ENCODE assay signal across 8 cellular contexts in the genomic region with DNA sequence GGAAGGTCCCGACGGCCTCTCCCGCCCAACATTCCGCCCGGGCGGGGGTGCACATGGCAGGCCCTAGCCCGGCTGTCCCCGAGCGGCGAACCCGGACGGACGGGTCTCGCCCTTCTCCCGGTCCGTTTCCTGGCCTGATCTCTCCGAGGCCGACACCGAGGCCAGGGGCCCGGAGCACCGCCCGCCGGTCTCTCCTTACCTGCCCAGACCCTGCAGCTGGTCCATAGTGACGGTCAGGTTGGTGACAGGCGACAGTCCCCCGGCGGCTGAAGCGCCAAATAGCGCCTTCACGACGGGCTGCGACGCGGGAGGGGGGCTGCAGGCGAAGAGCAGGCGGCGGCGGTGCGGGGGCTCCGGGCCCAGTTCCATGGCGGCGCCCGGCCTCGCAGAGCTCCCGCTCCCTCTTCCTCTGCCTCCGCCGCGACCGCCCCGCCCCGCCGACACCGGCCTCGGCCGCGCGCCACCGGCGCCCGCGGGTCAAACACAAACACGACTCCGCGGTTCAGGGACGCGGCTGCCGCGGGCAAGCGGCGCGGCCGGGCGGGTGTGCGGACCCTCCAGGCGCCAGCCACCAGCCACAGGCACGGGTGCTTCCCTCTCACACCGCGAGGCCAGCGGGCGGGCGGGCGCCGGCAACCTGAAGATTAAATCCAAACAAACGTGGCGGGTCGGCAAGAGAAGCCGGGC. TPM values are rescaled to one million over a fixed set of nuclear protein-coding genes. Genes with fewer than 3 reads are reported as not detected.
DNase-seq lines count a peak whose midpoint lies in the region; ATAC-seq and TF ChIP-seq lines count a peak whose summit lies in the region.

No MANE protein-coding gene starts in this region.

- H3K4me2 ChIP-seq in PC-3 (ENCODE audit: low read length), result peak overlapping the region; percentile 93

- peak overlapping the region; percentile 62 for H3K27ac ChIP-seq in PC-3 (ENCODE audit: low read length)
- no peak overlapping the region for H3K27ac ChIP-seq in right lobe of liver

- CTCF ChIA-PET in PC-3 (lab: Charles Lee), result interaction anchor here (1.0 kb wide), 1 partner anchor 99 kb away, joined by 3 read pairs; no protein-coding TSS in a partner anchor

- no peak for TF ChIP-seq CTCF in PC-3 (conservative IDR thresholded peaks at IDR 0.05; ENCODE audit: low read depth, low read length)
- no peak for TF ChIP-seq CTCF in cardiac fibroblast (IDR thresholded peaks at IDR 0.05; ENCODE audit: low read depth, low read length)
- TF ChIP-seq CTCF in right lobe of liver (IDR thresholded peaks at IDR 0.05), result no peak

- no peak for TF ChIP-seq POLR2A in right lobe of liver (IDR thresholded peaks at IDR 0.05)

- peak; percentile 14 for DNase-seq in activated T-cell treated with anti-CD3 and anti-CD28 coated beads for 24 hours (ENCODE audit: low read depth)
- no peak for DNase-seq in activated T-cell treated with anti-CD3 and anti-CD28 coated beads for 4 hours
- peak; percentile 33 for DNase-seq in PC-3
- DNase-seq in cardiac fibroblast (ENCODE audit: low read depth in 2 of 2), result peak in 1 of 2 donors; percentile 4
- DNase-seq in right lobe of liver, result peak; percentile 64 to 72 (median 71)
- DNase-seq in stimulated activated CD8-positive, alpha-beta memory T cell treated with anti-CD3 and anti-CD28 coated beads, Interleukin-4, amount 100 ng/mL, for 48 hours, result peak; percentile 60
- no peak for DNase-seq in NCI-H2227 treated with DMSO at 0.1 percent for 48 hours (lab: John Stamatoyannopoulos, UW)

- POLR2A ChIA-PET in PC-3 (lab: Charles Lee; ENCODE audit: unreplicated experiment), result interaction anchor here (0.9 kb wide), 1 partner anchor 99 kb away, joined by 5 read pairs; no protein-coding TSS in a partner anchor

- peaks cover 17% of the 10 kb centered on the region; the same call in 1 of the 2 replicates for H3K4me1 ChIP-seq in PC-3 (ENCODE audit: insufficient read depth, low read length)
- H3K4me1 ChIP-seq in right lobe of liver, result no peaks in the 10 kb centered on the region

- peak; percentile 29 for ATAC-seq in HG02840 (IDR thresholded peaks at IDR 0.05; ENCODE audit: low FRiP score, unreplicated experiment)
- ATAC-seq in PC-3, result peak; percentile 44
- peak; percentile 30 to 60 (median 48) for ATAC-seq in right lobe of liver

- H3K27me3 ChIP-seq in PC-3 (ENCODE audit: low read length) (no peaks in the 10 kb centered on the region), right lobe of liver (no peaks in the 10 kb centered on the region)

- no CpG with 5 or more reads among the region's 87 CpGs for WGBS in right lobe of liver (ENCODE audit: insufficient coverage, low coverage, low lambda C conversion rate, missing lambda C conversion rate)

- H3K79me2 ChIP-seq in PC-3 (ENCODE audit: low read length), result peaks cover 54% of the 10 kb centered on the region

- no peaks in the 10 kb centered on the region for H3K9me2 ChIP-seq in PC-3 (replicated peaks; ENCODE audit: low read length)

- peak overlapping the region; percentile 98 for H3K9ac ChIP-seq in PC-3 (ENCODE audit: low read length)

- H3K4me3 ChIP-seq in PC-3 (ENCODE audit: low read length), result peak overlapping the region; percentile 74
- H3K4me3 ChIP-seq in cardiac fibroblast (replicated peaks in 1 of 2; ENCODE audit: low read depth in 2 of 2, low read length in 2 of 2), result peak overlapping the region; percentile 84 to 86
- H3K4me3 ChIP-seq in right lobe of liver, result peak overlapping the region; percentile 70 to 87 (median 75)

- H3K36me3 ChIP-seq in PC-3 (ENCODE audit: low read depth, low read length) (peaks cover 31% of the 10 kb centered on the region), right lobe of liver (no peaks in the 10 kb centered on the region)

- H3F3A ChIP-seq in PC-3 (ENCODE audit: low read length, unreplicated experiment), result no peaks in the 10 kb centered on the region

- BruUV-seq in PC-3 (replicated peaks; lab: Mats Ljungman, UMichigan), result no TSS peak

- intact Hi-C loops in PC-3 (cut with micrococcal nuclease), result loop anchor here (2.0 kb wide), 2 partner anchors 31 to 53 kb away; a partner anchor contains a TSS
- intact Hi-C loops in right lobe of liver (cut with DNase I), result no loop called here

- peak overlapping the region; percentile 86 for H2AFZ ChIP-seq in PC-3 (ENCODE audit: low read length)

- 0 out of 2 replicates have a peak, but pooled peaks cover 3% of the 10 kb centered on the region for H4K20me1 ChIP-seq in PC-3 (ENCODE audit: low read length)

- H3K9me3 ChIP-seq in PC-3 (ENCODE audit: low read length) (no peaks in the 10 kb centered on the region), right lobe of liver (no peaks in the 10 kb centered on the region)

RNA-seq across cellular contexts. Expression of a gene that starts 0.5 kb away (rescaled TPM):
- total RNA-seq in PC-3 (2014; rRNA removed) (42.4 and 43.0 TPM in 2 replicates), right lobe of liver (1 to 10 TPM in 2 of 6 experiments, under 1 TPM in 4; 0.27 to 8.8 (median 0.56) TPM)

RNA-seq across cellular contexts. Expression of a gene that starts 35.6 kb away (rescaled TPM):
- total RNA-seq in PC-3 (2014; rRNA removed) (not detected in 2 replicates), right lobe of liver (under 1 TPM in 2 of 6 experiments, not detected in 4; 0.46 to 0.50 TPM)

RNA-seq across cellular contexts. Expression of a gene that starts 53.2 kb away (rescaled TPM):
- total RNA-seq in PC-3 (2014; rRNA removed) (9.4 and 10.2 TPM in 2 replicates), right lobe of liver (1 to 10 TPM; 2.2 to 3.6 (median 2.5) TPM)

Comparison
In these comparisons a context has a peak if more than half of its experiments do, and no peak if none do; other contexts are left out.
1. DNase-seq: peak in activated T-cell treated with anti-CD3 and anti-CD28 coated beads for 24 hours (single experiment), PC-3 (single experiment), right lobe of liver (3 of 3) and stimulated activated CD8-positive, alpha-beta memory T cell treated with anti-CD3 and anti-CD28 coated beads, Interleukin-4, amount 100 ng/mL, for 48 hours (single experiment); none in activated T-cell treated with anti-CD3 and anti-CD28 coated beads for 4 hours (single experiment) and NCI-H2227 treated with DMSO at 0.1 percent for 48 hours (single experiment).
2. Peak in every context shown above with its lines, with median percentiles within 50 percentile points of each other: ATAC-seq and H3K4me3 ChIP-seq.